Comparison of ENCODE assay signal across 1 cellular context in the genomic region with DNA sequence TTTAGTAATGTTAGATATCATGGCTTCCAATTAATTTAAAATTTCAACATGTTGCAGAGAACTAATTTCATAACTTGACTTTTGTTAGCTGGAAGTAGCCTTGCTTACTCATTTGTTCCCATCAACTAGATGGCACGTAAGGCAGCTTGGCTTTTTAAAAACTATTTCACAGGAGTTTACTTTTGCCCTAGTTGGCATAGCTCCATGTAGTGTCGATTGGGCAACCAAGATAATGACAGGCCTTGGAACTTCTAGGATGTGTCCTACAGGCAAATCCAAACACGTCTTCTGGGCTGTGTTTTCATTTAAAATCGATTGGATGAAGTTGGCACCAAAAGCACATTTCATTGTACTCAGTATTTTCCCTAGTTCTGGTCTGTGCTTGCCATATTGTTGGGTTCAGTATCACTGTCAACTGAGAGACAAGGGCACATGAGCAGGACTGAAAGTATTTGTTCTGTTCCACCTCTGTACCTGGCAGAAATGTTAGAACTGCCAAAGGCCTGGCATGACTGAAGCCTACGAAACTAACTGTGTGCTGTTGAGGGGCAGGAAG.
TF ChIP-seq lines count a peak whose summit lies in the region.

No MANE protein-coding gene starts in this region.

TF ChIP-seq in K562, 482 proteins besides CTCF, POLR2A, EP300 and RAD21 (continued from another document):
- TF ChIP-seq, protein P1, sequence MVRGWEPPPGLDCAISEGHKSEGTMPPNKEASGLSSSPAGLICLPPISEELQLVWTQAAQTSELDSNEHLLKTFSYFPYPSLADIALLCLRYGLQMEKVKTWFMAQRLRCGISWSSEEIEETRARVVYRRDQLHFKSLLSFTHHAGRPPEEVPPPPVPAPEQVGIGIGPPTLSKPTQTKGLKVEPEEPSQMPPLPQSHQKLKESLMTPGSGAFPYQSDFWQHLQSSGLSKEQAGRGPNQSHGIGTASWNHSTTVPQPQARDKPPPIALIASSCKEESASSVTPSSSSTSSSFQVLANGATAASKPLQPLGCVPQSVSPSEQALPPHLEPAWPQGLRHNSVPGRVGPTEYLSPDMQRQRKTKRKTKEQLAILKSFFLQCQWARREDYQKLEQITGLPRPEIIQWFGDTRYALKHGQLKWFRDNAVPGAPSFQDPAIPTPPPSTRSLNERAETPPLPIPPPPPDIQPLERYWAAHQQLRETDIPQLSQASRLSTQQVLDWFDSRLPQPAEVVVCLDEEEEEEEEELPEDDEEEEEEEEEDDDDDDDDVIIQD (CRISPR knock-in tag; IDR thresholded peaks at IDR 0.05), result no peak
- TF ChIP-seq, protein P2, sequence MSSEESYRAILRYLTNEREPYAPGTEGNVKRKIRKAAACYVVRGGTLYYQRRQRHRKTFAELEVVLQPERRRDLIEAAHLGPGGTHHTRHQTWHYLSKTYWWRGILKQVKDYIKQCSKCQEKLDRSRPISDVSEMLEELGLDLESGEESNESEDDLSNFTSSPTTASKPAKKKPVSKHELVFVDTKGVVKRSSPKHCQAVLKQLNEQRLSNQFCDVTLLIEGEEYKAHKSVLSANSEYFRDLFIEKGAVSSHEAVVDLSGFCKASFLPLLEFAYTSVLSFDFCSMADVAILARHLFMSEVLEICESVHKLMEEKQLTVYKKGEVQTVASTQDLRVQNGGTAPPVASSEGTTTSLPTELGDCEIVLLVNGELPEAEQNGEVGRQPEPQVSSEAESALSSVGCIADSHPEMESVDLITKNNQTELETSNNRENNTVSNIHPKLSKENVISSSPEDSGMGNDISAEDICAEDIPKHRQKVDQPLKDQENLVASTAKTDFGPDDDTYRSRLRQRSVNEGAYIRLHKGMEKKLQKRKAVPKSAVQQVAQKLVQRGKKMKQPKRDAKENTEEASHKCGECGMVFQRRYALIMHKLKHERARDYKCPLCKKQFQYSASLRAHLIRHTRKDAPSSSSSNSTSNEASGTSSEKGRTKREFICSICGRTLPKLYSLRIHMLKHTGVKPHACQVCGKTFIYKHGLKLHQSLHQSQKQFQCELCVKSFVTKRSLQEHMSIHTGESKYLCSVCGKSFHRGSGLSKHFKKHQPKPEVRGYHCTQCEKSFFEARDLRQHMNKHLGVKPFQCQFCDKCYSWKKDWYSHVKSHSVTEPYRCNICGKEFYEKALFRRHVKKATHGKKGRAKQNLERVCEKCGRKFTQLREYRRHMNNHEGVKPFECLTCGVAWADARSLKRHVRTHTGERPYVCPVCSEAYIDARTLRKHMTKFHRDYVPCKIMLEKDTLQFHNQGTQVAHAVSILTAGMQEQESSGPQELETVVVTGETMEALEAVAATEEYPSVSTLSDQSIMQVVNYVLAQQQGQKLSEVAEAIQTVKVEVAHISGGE (CRISPR knock-in tag; IDR thresholded peaks at IDR 0.05), result 0 out of 6 replicates have a peak, but pooled peaks of 1 of the 3 experiments have one; percentile 24
- TF ChIP-seq CEBPG (CRISPR knock-in tag; IDR thresholded peaks at IDR 0.05) (no peak), CEBPG (tag; conservative IDR thresholded peaks at IDR 0.05 in 1 of 2, IDR thresholded peaks at IDR 0.05 in 1 of 2) (peak; percentile 90 to 97), ZNF165 (CRISPR knock-in tag; IDR thresholded peaks at IDR 0.05; ENCODE audit: borderline replicate concordance) (no peak), NFIC (IDR thresholded peaks at IDR 0.05) (peak; percentile 75), EHMT2 (IDR thresholded peaks at IDR 0.05) (no peak), HNRNPLL (IDR thresholded peaks at IDR 0.05; ENCODE audit: low read depth, low read length, poor library complexity, severe bottlenecking) (no peak), ZNF175 (CRISPR knock-in tag; IDR thresholded peaks at IDR 0.05; ENCODE audit: low read depth) (0 out of 2 replicates have a peak, but pooled peaks have one; percentile 26), FOXJ2 (tag; IDR thresholded peaks at IDR 0.05) (peak; percentile 50), ZNF184 (CRISPR knock-in tag; IDR thresholded peaks at IDR 0.05) (no peak), POU5F1 (IDR thresholded peaks at IDR 0.05; ENCODE audit: borderline replicate concordance, low read depth, low read length, partially characterized antibody) (no peak), CEBPB (tag; IDR thresholded peaks at IDR 0.05) (peak; percentile 85), KAT7 (CRISPR knock-in tag; IDR thresholded peaks at IDR 0.05; ENCODE audit: borderline replicate concordance) (no peak)
- TF ChIP-seq, protein P3, sequence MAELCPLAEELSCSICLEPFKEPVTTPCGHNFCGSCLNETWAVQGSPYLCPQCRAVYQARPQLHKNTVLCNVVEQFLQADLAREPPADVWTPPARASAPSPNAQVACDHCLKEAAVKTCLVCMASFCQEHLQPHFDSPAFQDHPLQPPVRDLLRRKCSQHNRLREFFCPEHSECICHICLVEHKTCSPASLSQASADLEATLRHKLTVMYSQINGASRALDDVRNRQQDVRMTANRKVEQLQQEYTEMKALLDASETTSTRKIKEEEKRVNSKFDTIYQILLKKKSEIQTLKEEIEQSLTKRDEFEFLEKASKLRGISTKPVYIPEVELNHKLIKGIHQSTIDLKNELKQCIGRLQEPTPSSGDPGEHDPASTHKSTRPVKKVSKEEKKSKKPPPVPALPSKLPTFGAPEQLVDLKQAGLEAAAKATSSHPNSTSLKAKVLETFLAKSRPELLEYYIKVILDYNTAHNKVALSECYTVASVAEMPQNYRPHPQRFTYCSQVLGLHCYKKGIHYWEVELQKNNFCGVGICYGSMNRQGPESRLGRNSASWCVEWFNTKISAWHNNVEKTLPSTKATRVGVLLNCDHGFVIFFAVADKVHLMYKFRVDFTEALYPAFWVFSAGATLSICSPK (IDR thresholded peaks at IDR 0.05; ENCODE audit: borderline replicate concordance), result no peak
- TF ChIP-seq, protein P4, sequence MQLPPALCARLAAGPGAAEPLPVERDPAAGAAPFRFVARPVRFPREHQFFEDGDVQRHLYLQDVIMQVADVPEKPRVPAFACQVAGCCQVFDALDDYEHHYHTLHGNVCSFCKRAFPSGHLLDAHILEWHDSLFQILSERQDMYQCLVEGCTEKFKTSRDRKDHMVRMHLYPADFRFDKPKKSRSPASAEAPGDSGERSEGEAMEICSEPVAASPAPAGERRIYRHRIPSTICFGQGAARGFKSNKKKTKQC (CRISPR knock-in tag; IDR thresholded peaks at IDR 0.05), result no peak
TF ChIP-seq in K562: peak in this region for 7.
